10 cellular contexts compared by ENCODE assay signal in the genomic region with DNA sequence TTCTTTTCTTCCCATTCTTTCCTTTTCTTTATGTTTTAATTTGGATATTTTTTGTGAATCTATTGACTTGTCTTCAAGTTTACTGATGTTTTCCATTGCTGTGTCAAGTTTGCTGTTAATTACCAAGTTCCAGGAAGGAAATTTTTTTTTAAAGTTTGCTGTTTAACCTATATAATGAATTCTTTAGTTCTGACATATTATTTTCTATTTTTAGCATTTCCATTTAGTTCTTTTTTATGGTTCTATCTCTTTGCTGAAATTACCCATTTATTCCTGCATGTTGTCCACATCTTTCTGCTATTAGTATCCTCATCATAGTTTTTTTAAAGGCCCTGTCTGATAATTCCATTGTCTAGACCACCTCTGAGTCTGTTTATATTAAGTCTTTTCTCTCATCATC. TPM values are rescaled to one million over a fixed set of nuclear protein-coding genes. Genes with fewer than 3 reads are reported as not detected.
"Had no signal": no experiment of that assay in that cellular context is flagged by ENCODE, and none has a peak within 500 bp of the region (broad histone marks: within the 10 kb centered on the region; RNA-seq: fewer than 3 reads in every experiment).

No MANE protein-coding gene starts in this region.

- H3K27ac ChIP-seq: HL-60 had no signal

- H3K4me3 Mint-ChIP-seq: GM23338, H9, HFFc6 had no signal

- H3K9me3 Mint-ChIP-seq: GM23338, H9, HFFc6 had no signal

- ATAC-seq: GM23338 had no signal

- H3K4me2 ChIP-seq: GM23338 had no signal

- H3K4me3 ChIP-seq: GM23338 had no signal

- H3K27ac Mint-ChIP-seq: GM23338, HFFc6 had no signal

- DNase-seq: H9, HCEC 1CT, HFFc6, IMR-90, KBM-7 had no signal

- FAIRE-seq: H1, H54 had no signal

RNA-seq across cellular contexts. Expression of gene KLHDC1, which starts 27.8 kb away (rescaled TPM):
- total RNA-seq: H1, H9, HT1080 had no signal
- polyA plus RNA-seq: GM23338 had no signal
